In genomic region chr3:78035020-78035660, GRCh38 we compare ENCODE assay signal across 19 cellular contexts.
DNase-seq lines count a peak whose midpoint lies in the region; ATAC-seq and TF ChIP-seq lines count a peak whose summit lies in the region.
"Had no signal": no experiment of that assay in that cellular context is flagged by ENCODE, and none has a peak within 500 bp of the region (broad histone marks: within the 10 kb centered on the region; RNA-seq: fewer than 3 reads in every experiment).

No MANE protein-coding gene starts in this region.

- H3K9ac ChIP-seq in HUES48 (ENCODE audit: low read depth, low read length), result no peak overlapping the region
- no peak overlapping the region for H3K9ac ChIP-seq in PC-3 (ENCODE audit: low read length)

- ATAC-seq in PC-3, result no peak
- no peak for ATAC-seq in GM19023 (IDR thresholded peaks at IDR 0.05; ENCODE audit: unreplicated experiment)
- ATAC-seq: activated CD4-positive, alpha-beta T cell treated with anti-CD3 and anti-CD28 coated beads for 36 hours; K562 had no signal

- H3K4me1 ChIP-seq in HUES48 (ENCODE audit: control insufficient read depth, insufficient read depth, low read length), result peaks cover 12% of the 10 kb centered on the region
- H3K4me1 ChIP-seq in PC-3 (ENCODE audit: insufficient read depth, low read length), result no peaks in the 10 kb centered on the region
- H3K4me1 ChIP-seq: colonic mucosa, sigmoid colon had no signal

- H3K36me3 ChIP-seq in HUES48 (ENCODE audit: control insufficient read depth, insufficient read depth, low read length) (no peaks in the 10 kb centered on the region), PC-3 (ENCODE audit: low read depth, low read length) (no peaks in the 10 kb centered on the region)
- H3K36me3 ChIP-seq: colonic mucosa, sigmoid colon, thoracic aorta had no signal

- POLR2A ChIA-PET in PC-3 (lab: Charles Lee; ENCODE audit: unreplicated experiment), result no interaction called here

- no peaks in the 10 kb centered on the region for H4K20me1 ChIP-seq in PC-3 (ENCODE audit: low read length)

- intact Hi-C loops in PC-3 (cut with micrococcal nuclease), result no loop called here

- CTCF ChIA-PET in PC-3 (lab: Charles Lee), result no interaction called here

- H3K4me3 ChIP-seq in HUES48 (ENCODE audit: low read depth, low read length) (peak overlapping the region; percentile 41; the same call in 1 of the 2 replicates), PC-3 (ENCODE audit: low read length) (no peak overlapping the region)
- H3K4me3 ChIP-seq: colonic mucosa, K562, sigmoid colon, thoracic aorta had no signal

- no peak for TF ChIP-seq CTCF in PC-3 (conservative IDR thresholded peaks at IDR 0.05; ENCODE audit: low read depth, low read length)

- H3K27me3 ChIP-seq in HUES48 (ENCODE audit: control insufficient read depth, insufficient read depth, low read length), result no peaks in the 10 kb centered on the region
- no peaks in the 10 kb centered on the region for H3K27me3 ChIP-seq in PC-3 (ENCODE audit: low read length)
- H3K27me3 ChIP-seq: colonic mucosa, sigmoid colon had no signal

- BruUV-seq in PC-3 (replicated peaks; lab: Mats Ljungman, UMichigan), result no TSS peak

- H3K79me2 ChIP-seq in PC-3 (ENCODE audit: low read length), result no peaks in the 10 kb centered on the region

- H3K27ac ChIP-seq in HUES48 (ENCODE audit: low read depth, low read length) (peak overlapping the region; percentile 54), PC-3 (ENCODE audit: low read length) (no peak overlapping the region)
- H3K27ac ChIP-seq: colonic mucosa, sigmoid colon, thoracic aorta had no signal

- no peaks in the 10 kb centered on the region for H3F3A ChIP-seq in PC-3 (ENCODE audit: low read length, unreplicated experiment)

- H3K4me2 ChIP-seq in PC-3 (ENCODE audit: low read length), result no peak overlapping the region

- no peaks in the 10 kb centered on the region for H3K9me2 ChIP-seq in PC-3 (replicated peaks; ENCODE audit: low read length)

- H3K9me3 ChIP-seq in HUES48 (ENCODE audit: control insufficient read depth, insufficient read depth, low read length) (peaks cover 1% of the 10 kb centered on the region; the same call in 1 of the 2 replicates), PC-3 (ENCODE audit: low read length) (no peaks in the 10 kb centered on the region)
- H3K9me3 ChIP-seq: colonic mucosa, sigmoid colon, thoracic aorta had no signal

- no peak for DNase-seq in PC-3
- DNase-seq in germinal center (ENCODE audit: low spot score), result peak; percentile 3
- DNase-seq in retina, result peak; percentile 15
- no peak for DNase-seq in DMS79 (lab: John Stamatoyannopoulos, UW)
- DNase-seq in cerebellar nuclear complex (lab: John Stamatoyannopoulos, UW), result no peak
- DNase-seq: activated CD4-positive, alpha-beta T cell treated with anti-CD3 and anti-CD28 coated beads for 36 hours; activated gamma-delta T cell; colonic mucosa; DND-41; immature natural killer cell; NCI-H2171 treated with DMSO at 0.1 percent for 48 hours; nucleus accumbens; SHP77; sigmoid colon; stimulated activated CD4-positive, alpha-beta T cell treated with anti-CD3 and anti-CD28 coated beads, Interleukin-2, amount 100 ng/mL, for 48 hours had no signal

- peak overlapping the region; percentile 24; the same call in 1 of the 2 replicates for H2AFZ ChIP-seq in PC-3 (ENCODE audit: low read length)

Comparison
In these comparisons a context has a peak if more than half of its experiments do, and no peak if none do; other contexts are left out.
1. DNase-seq: peak in germinal center (single experiment) and retina (single experiment); none in PC-3 (single experiment), DMS79 (single experiment) and cerebellar nuclear complex (0 of 2).